Comparison of ENCODE assay signal across 2 cellular contexts in genomic region chr12:90951418-90952110, GRCh38.
TF ChIP-seq lines count a peak whose summit lies in the region.

No MANE protein-coding gene starts in this region.

TF ChIP-seq in IMR-90, 13 proteins besides CTCF, POLR2A, EP300 and RAD21:
- no peak for TF ChIP-seq MAZ (IDR thresholded peaks at IDR 0.05; ENCODE audit: borderline replicate concordance, low read depth, low read length)
- no peak for TF ChIP-seq SMC3 (IDR thresholded peaks at IDR 0.05; ENCODE audit: low read depth, low read length)
- TF ChIP-seq CHD1 (IDR thresholded peaks at IDR 0.05; ENCODE audit: low read depth, low read length): no peak
- no peak for TF ChIP-seq BHLHE40 (IDR thresholded peaks at IDR 0.05; ENCODE audit: low read depth, low read length)
- TF ChIP-seq RCOR1 (IDR thresholded peaks at IDR 0.05; ENCODE audit: insufficient replicate concordance, low read length): no peak
- TF ChIP-seq USF2 (IDR thresholded peaks at IDR 0.05; ENCODE audit: low read depth, low read length): no peak
- no peak for TF ChIP-seq MAFK (IDR thresholded peaks at IDR 0.05; ENCODE audit: low read depth, low read length)

TF ChIP-seq in SK-N-SH treated with all-trans-retinoic acid at 6 μM for 48 hours, 23 proteins besides CTCF, POLR2A, EP300 and RAD21:
- TF ChIP-seq ZNF8 (CRISPR knock-in tag; IDR thresholded peaks at IDR 0.05) (no peak), ISL1 (CRISPR knock-in tag; IDR thresholded peaks at IDR 0.05) (no peak), PATZ1 (CRISPR knock-in tag; IDR thresholded peaks at IDR 0.05; ENCODE audit: borderline replicate concordance) (no peak), ESRRG (CRISPR knock-in tag; IDR thresholded peaks at IDR 0.05) (no peak), ARNTL (CRISPR knock-in tag; IDR thresholded peaks at IDR 0.05; ENCODE audit: borderline replicate concordance, low read depth) (no peak), ZFP30 (CRISPR knock-in tag; IDR thresholded peaks at IDR 0.05) (no peak), ZNF565 (CRISPR knock-in tag; conservative IDR thresholded peaks at IDR 0.05; ENCODE audit: low read depth) (no peak), SNAI2 (CRISPR knock-in tag; IDR thresholded peaks at IDR 0.05) (no peak)
